1 cellular context compared by ENCODE assay signal in genomic region chr16:50311891-50312501, GRCh38.
A peak's percentile ranks its signal among the peaks of the same experiment; 100 is the strongest.
TF ChIP-seq lines count a peak whose summit lies in the region.

No MANE protein-coding gene starts in this region.

TF ChIP-seq in K562, 482 proteins besides CTCF, POLR2A, EP300 and RAD21:
- no peak for TF ChIP-seq PCBP1 (IDR thresholded peaks at IDR 0.05; ENCODE audit: low read depth, low read length, poor library complexity, severe bottlenecking)
- TF ChIP-seq BCOR (IDR thresholded peaks at IDR 0.05): 0 out of 2 replicates have a peak, but pooled peaks have one; percentile 54
- TF ChIP-seq RCOR1 (IDR thresholded peaks at IDR 0.05; ENCODE audit: borderline replicate concordance in 1 of 2, low read depth in 2 of 2, low read length in 2 of 2): 0 out of 4 replicates have a peak, but pooled peaks of 1 of the 2 experiments have one; percentile 17
- peak; percentile 66 for TF ChIP-seq POLR2G (IDR thresholded peaks at IDR 0.05; ENCODE audit: low read depth, low read length)
- peak; percentile 21; the same call in 1 of the 2 replicates for TF ChIP-seq SUPT5H (IDR thresholded peaks at IDR 0.05)
- peak; percentile 26 for TF ChIP-seq RBM22 (IDR thresholded peaks at IDR 0.05; ENCODE audit: low read depth, low read length, poor library complexity, severe bottlenecking)
- 0 out of 2 replicates have a peak, but pooled peaks have one; percentile 55 for TF ChIP-seq PTBP1 (IDR thresholded peaks at IDR 0.05; ENCODE audit: low read depth, low read length)
- TF ChIP-seq CBX1 (IDR thresholded peaks at IDR 0.05; ENCODE audit: low read depth): 0 out of 2 replicates have a peak, but pooled peaks have one; percentile 48
- TF ChIP-seq, protein P1, sequence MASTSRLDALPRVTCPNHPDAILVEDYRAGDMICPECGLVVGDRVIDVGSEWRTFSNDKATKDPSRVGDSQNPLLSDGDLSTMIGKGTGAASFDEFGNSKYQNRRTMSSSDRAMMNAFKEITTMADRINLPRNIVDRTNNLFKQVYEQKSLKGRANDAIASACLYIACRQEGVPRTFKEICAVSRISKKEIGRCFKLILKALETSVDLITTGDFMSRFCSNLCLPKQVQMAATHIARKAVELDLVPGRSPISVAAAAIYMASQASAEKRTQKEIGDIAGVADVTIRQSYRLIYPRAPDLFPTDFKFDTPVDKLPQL (IDR thresholded peaks at IDR 0.05; ENCODE audit: extremely low read depth, insufficient read length): no peak
- TF ChIP-seq POLR2AphosphoS2 (IDR thresholded peaks at IDR 0.05; ENCODE audit: low read length): 0 out of 2 replicates have a peak, but pooled peaks have one; percentile 14
